Comparison of ENCODE assay signal across 9 cellular contexts in genomic region chr1:243313635-243314536, GRCh38.
A peak's percentile ranks its signal among the peaks of the same experiment; 100 is the strongest.
DNase-seq lines count a peak whose midpoint lies in the region; ATAC-seq and TF ChIP-seq lines count a peak whose summit lies in the region.
"Had no signal": no experiment of that assay in that cellular context is flagged by ENCODE, and none has a peak within 500 bp of the region (broad histone marks: within the 10 kb centered on the region; RNA-seq: fewer than 3 reads in every experiment).

No MANE protein-coding gene starts in this region.

- no peaks in the 10 kb centered on the region for H3K27me3 ChIP-seq in brain microvascular endothelial cell (replicated peaks)

- DNase-seq in brain microvascular endothelial cell, result no peak
- DNase-seq in C1 segment of cervical spinal cord (lab: John Stamatoyannopoulos, UW), result no peak
- no peak for DNase-seq in activated CD8-positive, alpha-beta memory T cell treated with anti-CD3 and anti-CD28 coated beads for 24 hours
- DNase-seq: OCI-M1 had no signal

- peak overlapping the region; percentile 30 for H3K4me3 Mint-ChIP-seq in stimulated activated memory B cell treated with anti-CD40 and anti-IgM and Interleukin-4, amounts not matched to agents 10 μg/mL and 1 μg/mL and 100 μg/mL, for 72 hours

- H3K27ac ChIP-seq in brain microvascular endothelial cell, result no peak overlapping the region

- H3K36me3 Mint-ChIP-seq in stimulated activated memory B cell treated with anti-CD40 and anti-IgM and Interleukin-4, amounts not matched to agents 10 μg/mL and 1 μg/mL and 100 μg/mL, for 72 hours, result peaks cover 27% of the 10 kb centered on the region

- peak; percentile 88 for ATAC-seq in GM18907 (IDR thresholded peaks at IDR 0.05; ENCODE audit: unreplicated experiment)
- ATAC-seq in GM21825 (IDR thresholded peaks at IDR 0.05; ENCODE audit: unreplicated experiment), result peak; percentile 77
- ATAC-seq in HG03558 (IDR thresholded peaks at IDR 0.05; ENCODE audit: extremely low read depth, unreplicated experiment), result peak; percentile 53
- ATAC-seq in stimulated activated memory B cell treated with anti-CD40 and anti-IgM and Interleukin-4, amounts not matched to agents 10 μg/mL and 1 μg/mL and 100 μg/mL, for 72 hours, result peak; percentile 76

- peaks cover 25% of the 10 kb centered on the region for H3K4me1 Mint-ChIP-seq in stimulated activated memory B cell treated with anti-CD40 and anti-IgM and Interleukin-4, amounts not matched to agents 10 μg/mL and 1 μg/mL and 100 μg/mL, for 72 hours

- H3K9me3 Mint-ChIP-seq in stimulated activated memory B cell treated with anti-CD40 and anti-IgM and Interleukin-4, amounts not matched to agents 10 μg/mL and 1 μg/mL and 100 μg/mL, for 72 hours, result no peaks in the 10 kb centered on the region

- no peak overlapping the region for H3K4me3 ChIP-seq in brain microvascular endothelial cell (ENCODE audit: low read depth, low read length)
- H3K4me3 ChIP-seq: HAP-1 had no signal

- in situ Hi-C loops in brain microvascular endothelial cell (cut with HindIII; ENCODE audit: low pct_ligation_motif_present, low sequenced_read_pairs), result no loop called here

- no peaks in the 10 kb centered on the region for H3K27me3 Mint-ChIP-seq in stimulated activated memory B cell treated with anti-CD40 and anti-IgM and Interleukin-4, amounts not matched to agents 10 μg/mL and 1 μg/mL and 100 μg/mL, for 72 hours

- peaks cover 42% of the 10 kb centered on the region for H3K36me3 ChIP-seq in brain microvascular endothelial cell (replicated peaks)
- H3K36me3 ChIP-seq: HAP-1 had no signal

- TF ChIP-seq CTCF in brain microvascular endothelial cell (IDR thresholded peaks at IDR 0.05; ENCODE audit: low read depth, low read length, missing control alignments), result no peak

- H3K27ac Mint-ChIP-seq in stimulated activated memory B cell treated with anti-CD40 and anti-IgM and Interleukin-4, amounts not matched to agents 10 μg/mL and 1 μg/mL and 100 μg/mL, for 72 hours, result peak overlapping the region; percentile 84
